ENCODE assay signal across 12 cellular contexts in genomic region chr4:17059192-17059634, GRCh38.
A peak's percentile ranks its signal among the peaks of the same experiment; 100 is the strongest.
DNase-seq lines count a peak whose midpoint lies in the region; ATAC-seq and TF ChIP-seq lines count a peak whose summit lies in the region.
"Had no signal": no experiment of that assay in that cellular context is flagged by ENCODE, and none has a peak within 500 bp of the region (broad histone marks: within the 10 kb centered on the region; RNA-seq: fewer than 3 reads in every experiment).

No MANE protein-coding gene starts in this region.

- H3K27ac ChIP-seq in ascending aorta (no peak overlapping the region), heart right ventricle (peak overlapping the region in 8 of 10 donors; percentile 19 to 55 (median 42)), skeletal muscle tissue (ENCODE audit: low read depth, low read length) (peak overlapping the region; percentile 15)
- H3K27ac ChIP-seq: C4-2B had no signal

- peak; percentile 56 for DNase-seq in DMS 273 (lab: John Stamatoyannopoulos, UW; ENCODE audit: unreplicated experiment)
- no peak for DNase-seq in ascending aorta (ENCODE audit: low spot score in 2 of 2)
- peak; percentile 17 to 36 for DNase-seq in heart right ventricle
- no peak for DNase-seq in kidney glomerular epithelial cell (lab: John Stamatoyannopoulos, UW)
- DNase-seq: activated naive CD4-positive, alpha-beta T cell treated with anti-CD3 and anti-CD28 coated beads for 36 hours; foreskin melanocyte had no signal

- 59 to 65% methylated on average over 5 of the region's 5 CpGs for WGBS in heart right ventricle, 2 donors

- H3K27me3 ChIP-seq in ascending aorta (no peaks in the 10 kb centered on the region), heart right ventricle (no peaks in the 10 kb centered on the region), skeletal muscle tissue (ENCODE audit: control insufficient read depth in 3 of 3, insufficient read depth in 3 of 3, low read length in 3 of 3) (peaks cover 0 to 2% (median 0%) of the 10 kb centered on the region in 3 donors)

- H3K9me3 ChIP-seq in ascending aorta (no peaks in the 10 kb centered on the region), heart right ventricle (no peaks in the 10 kb centered on the region), skeletal muscle tissue (ENCODE audit: control insufficient read depth in 3 of 3, low read length in 3 of 3) (no peaks in the 10 kb centered on the region)

- intact Hi-C loops in ascending aorta (cut with DNase I): no loop called here
- intact Hi-C loops in heart right ventricle (cut with DNase I): no loop called here

- H3K4me3 ChIP-seq in ascending aorta (peak overlapping the region; percentile 0 to 5), heart right ventricle (peak overlapping the region in 3 of 10 donors; percentile 2 to 25 (median 12)), skeletal muscle tissue (ENCODE audit: low read length in 3 of 3) (peak overlapping the region in 1 of 3 donors; percentile 18)

- no peaks in the 10 kb centered on the region for H3K4me1 ChIP-seq in ascending aorta
- H3K4me1 ChIP-seq in heart right ventricle: peaks cover 0 to 9% (median 0%) of the 10 kb centered on the region in 9 donors
- H3K4me1 ChIP-seq in skeletal muscle tissue (ENCODE audit: control insufficient read depth in 3 of 3, insufficient read depth in 3 of 3, low read length in 3 of 3): peaks cover 0 to 5% (median 0%) of the 10 kb centered on the region in 3 donors

- ATAC-seq in heart right ventricle (peak in 7 of 8 donors; percentile 68 to 92 (median 81)), GM21423 (IDR thresholded peaks at IDR 0.05; ENCODE audit: unreplicated experiment) (no peak), GM18858 (IDR thresholded peaks at IDR 0.05; ENCODE audit: unreplicated experiment) (no peak), GM21786 (IDR thresholded peaks at IDR 0.05; ENCODE audit: unreplicated experiment) (no peak)
- ATAC-seq: natural killer cell treated with Interleukin-12 subunit alpha and Interleukin-12 subunit beta and Interleukin-15 and Interleukin-18, amount 100 ng/mL, for 72 hours had no signal

- TF ChIP-seq CTCF in ascending aorta (IDR thresholded peaks at IDR 0.05): no peak
- no peak for TF ChIP-seq CTCF in heart right ventricle (IDR thresholded peaks at IDR 0.05)

- H3K36me3 ChIP-seq in ascending aorta: no peaks in the 10 kb centered on the region
- no peaks in the 10 kb centered on the region for H3K36me3 ChIP-seq in heart right ventricle
- no peaks in the 10 kb centered on the region for H3K36me3 ChIP-seq in skeletal muscle tissue (ENCODE audit: control insufficient read depth in 3 of 3, insufficient read depth in 3 of 3, low read length in 3 of 3)

- no peak overlapping the region for H3K9ac ChIP-seq in skeletal muscle tissue (ENCODE audit: low read depth in 1 of 3, low read length in 3 of 3)

Comparison
In these comparisons a context has a peak if more than half of its experiments do, and no peak if none do; other contexts are left out.
1. DNase-seq: peak in DMS 273 (single experiment) and heart right ventricle (2 of 2); none in ascending aorta (0 of 2) and kidney glomerular epithelial cell (single experiment).
2. H3K27ac ChIP-seq: peak in heart right ventricle (8 of 10) and skeletal muscle tissue (single experiment); none in ascending aorta (0 of 2).
3. ATAC-seq: peak in heart right ventricle (7 of 8); none in GM21423 (single experiment), GM18858 (single experiment) and GM21786 (single experiment).